ENCODE assay signal across 1 cellular context in genomic region chr19:18948075-18948975, GRCh38.
TF ChIP-seq lines count a peak whose summit lies in the region.

No MANE protein-coding gene starts in this region.

TF ChIP-seq in HepG2, 621 proteins besides CTCF, POLR2A, EP300 and RAD21:
- TF ChIP-seq TAF15 (IDR thresholded peaks at IDR 0.05; ENCODE audit: low read depth, low read length, poor library complexity, severe bottlenecking) (no peak), ZNF687 (CRISPR knock-in tag; IDR thresholded peaks at IDR 0.05) (peak; percentile 25; the same call in 1 of the 2 replicates)
